Comparison of ENCODE assay signal across 1 cellular context in genomic region chr21:44427241-44428120, GRCh38.
TF ChIP-seq lines count a peak whose summit lies in the region.

No MANE protein-coding gene starts in this region.

TF ChIP-seq in H1, 55 proteins besides CTCF, POLR2A, EP300 and RAD21:
- TF ChIP-seq SIX5 (IDR thresholded peaks at IDR 0.05; ENCODE audit: low read depth, low read length) (no peak), KDM5A (IDR thresholded peaks at IDR 0.05; ENCODE audit: low read length) (no peak), TAF7 (optimal IDR thresholded peaks at IDR 0.05; ENCODE audit: borderline replicate concordance, low read depth, low read length) (no peak), RXRA (IDR thresholded peaks at IDR 0.05; ENCODE audit: insufficient read depth, low read depth, low read length) (no peak), EZH2 (IDR thresholded peaks at IDR 0.05; ENCODE audit: low read depth, low read length, severe bottlenecking) (no peak), HDAC6 (IDR thresholded peaks at IDR 0.05; ENCODE audit: low read depth, low read length) (no peak), CBX8 (IDR thresholded peaks at IDR 0.05; ENCODE audit: borderline replicate concordance, low read depth, low read length) (no peak), BCL11A (IDR thresholded peaks at IDR 0.05; ENCODE audit: low read depth in 2 of 2, low read length in 2 of 2) (no peak), SP2 (IDR thresholded peaks at IDR 0.05; ENCODE audit: low read length) (no peak), HDAC2 (IDR thresholded peaks at IDR 0.05; ENCODE audit: borderline replicate concordance in 1 of 2, low read depth in 2 of 2, low read length in 2 of 2) (no peak), JUN (IDR thresholded peaks at IDR 0.05; ENCODE audit: low read depth, low read length) (no peak), GTF2F1 (IDR thresholded peaks at IDR 0.05; ENCODE audit: borderline replicate concordance, low read depth, low read length) (no peak), ATF3 (IDR thresholded peaks at IDR 0.05; ENCODE audit: insufficient read depth, low read depth, low read length) (no peak), TAF1 (IDR thresholded peaks at IDR 0.05; ENCODE audit: low read depth, low read length) (no peak), YY1 (IDR thresholded peaks at IDR 0.05; ENCODE audit: low read depth, low read length) (no peak), SRF (IDR thresholded peaks at IDR 0.05; ENCODE audit: low read depth, low read length) (no peak), GABPA (IDR thresholded peaks at IDR 0.05; ENCODE audit: borderline replicate concordance, insufficient read depth, low read length) (no peak), RNF2 (IDR thresholded peaks at IDR 0.05; ENCODE audit: borderline replicate concordance, low read depth, low read length, missing control alignments, poor library complexity, severe bottlenecking) (no peak)
